19 cellular contexts compared by ENCODE assay signal in the genomic region with DNA sequence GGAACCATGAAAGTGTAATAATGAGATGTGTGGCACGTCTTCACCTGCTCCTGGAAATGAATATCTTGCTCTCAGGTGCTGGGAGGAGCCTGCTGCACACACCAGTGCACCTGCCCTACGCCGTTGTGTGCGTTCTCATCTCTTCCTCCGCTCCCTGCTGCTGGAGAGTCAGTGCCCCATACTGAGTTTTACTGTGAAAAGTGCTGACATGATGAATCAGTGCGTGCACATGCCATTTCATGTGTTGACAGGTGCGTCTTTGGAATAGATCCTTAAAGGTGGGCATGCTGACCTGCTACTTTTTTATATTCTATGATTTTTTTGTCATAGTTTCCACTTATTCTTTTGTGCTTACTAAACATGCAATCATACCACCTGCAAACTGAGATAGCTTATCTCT.
"Had no signal": no experiment of that assay in that cellular context is flagged by ENCODE, and none has a peak within 500 bp of the region (broad histone marks: within the 10 kb centered on the region; RNA-seq: fewer than 3 reads in every experiment).

No MANE protein-coding gene starts in this region.

- ATAC-seq: left ventricle myocardium superior; natural killer cell; stimulated activated memory B cell treated with anti-CD40 and anti-IgM and Interleukin-4, amounts not matched to agents 10 μg/mL and 1 μg/mL and 100 μg/mL, for 72 hours had no signal

- H3K9me3 Mint-ChIP-seq: activated naive CD4-positive, alpha-beta T cell treated with anti-CD3 and anti-CD28 coated beads, Interleukin-2, amount 10 ng/mL, durations not matched to agents 7 days and 5 days; activated T-helper 2 cell treated with anti-CD3 and anti-CD28 coated beads, Interferon-gamma antibody, Interleukin-2, Interleukin-4, amounts not matched to agents 10 μg/mL and 5 μg/mL and 100 μg/mL, durations not matched to agents 14 hours and 24 hours and 36 hours; dendritic cell treated with granulocyte-macrophage colony-stimulating factor and Interleukin-4, amounts not matched to agents 40 ng/mL and 50 ng/mL, for 4 days; natural killer cell had no signal

- DNase-seq: activated CD4-positive, alpha-beta T cell treated with anti-CD3 and anti-CD28 coated beads for 1 hour; activated CD4-positive, alpha-beta T cell treated with anti-CD3 and anti-CD28 coated beads, Interleukin-2, amount 50 U/mL, for 48 hours; activated naive CD4-positive, alpha-beta T cell treated with anti-CD3 and anti-CD28 coated beads, Interleukin-2, amount 10 ng/mL, durations not matched to agents 7 days and 5 days; activated T-cell treated with anti-CD3 and anti-CD28 coated beads, Interleukin-2, amount 50 U/mL, for 1 hour; cerebellar nuclear complex; effector memory CD4-positive, alpha-beta T cell; foreskin melanocyte; kidney glomerular epithelial cell; left ventricle myocardium superior; natural killer cell; nucleus accumbens; retina; stimulated activated CD4-positive, alpha-beta T cell treated with anti-CD3 and anti-CD28 coated beads, Interleukin-2, amount 100 ng/mL, for 48 hours had no signal

- H3K27ac Mint-ChIP-seq: activated naive CD4-positive, alpha-beta T cell treated with anti-CD3 and anti-CD28 coated beads, Interleukin-2, amount 10 ng/mL, durations not matched to agents 7 days and 5 days; activated T-helper 2 cell treated with anti-CD3 and anti-CD28 coated beads, Interferon-gamma antibody, Interleukin-2, Interleukin-4, amounts not matched to agents 10 μg/mL and 5 μg/mL and 100 μg/mL, durations not matched to agents 14 hours and 24 hours and 36 hours; dendritic cell treated with granulocyte-macrophage colony-stimulating factor and Interleukin-4, amounts not matched to agents 40 ng/mL and 50 ng/mL, for 4 days; memory B cell; natural killer cell; stimulated activated memory B cell treated with anti-CD40 and anti-IgM and Interleukin-4, amounts not matched to agents 10 μg/mL and 1 μg/mL and 100 μg/mL, for 72 hours had no signal

- H3K9me3 ChIP-seq: ascending aorta, breast epithelium had no signal

- H3K4me1 Mint-ChIP-seq: activated naive CD4-positive, alpha-beta T cell treated with anti-CD3 and anti-CD28 coated beads, Interleukin-2, amount 10 ng/mL, durations not matched to agents 7 days and 5 days; memory B cell; natural killer cell; stimulated activated memory B cell treated with anti-CD40 and anti-IgM and Interleukin-4, amounts not matched to agents 10 μg/mL and 1 μg/mL and 100 μg/mL, for 72 hours had no signal

- H3K27me3 ChIP-seq: ascending aorta, breast epithelium had no signal

- H3K27ac ChIP-seq: ascending aorta, breast epithelium had no signal

- H3K4me1 ChIP-seq: ascending aorta, breast epithelium had no signal

- H3K36me3 Mint-ChIP-seq: activated naive CD4-positive, alpha-beta T cell treated with anti-CD3 and anti-CD28 coated beads, Interleukin-2, amount 10 ng/mL, durations not matched to agents 7 days and 5 days; memory B cell; natural killer cell; stimulated activated memory B cell treated with anti-CD40 and anti-IgM and Interleukin-4, amounts not matched to agents 10 μg/mL and 1 μg/mL and 100 μg/mL, for 72 hours had no signal

- H3K36me3 ChIP-seq: ascending aorta, breast epithelium had no signal

- H3K4me3 Mint-ChIP-seq: activated naive CD4-positive, alpha-beta T cell treated with anti-CD3 and anti-CD28 coated beads, Interleukin-2, amount 10 ng/mL, durations not matched to agents 7 days and 5 days; dendritic cell treated with granulocyte-macrophage colony-stimulating factor and Interleukin-4, amounts not matched to agents 40 ng/mL and 50 ng/mL, for 4 days; memory B cell; natural killer cell; stimulated activated memory B cell treated with anti-CD40 and anti-IgM and Interleukin-4, amounts not matched to agents 10 μg/mL and 1 μg/mL and 100 μg/mL, for 72 hours had no signal

- H3K4me3 ChIP-seq: ascending aorta, breast epithelium had no signal

- H3K27me3 Mint-ChIP-seq: dendritic cell treated with granulocyte-macrophage colony-stimulating factor and Interleukin-4, amounts not matched to agents 40 ng/mL and 50 ng/mL, for 4 days; stimulated activated memory B cell treated with anti-CD40 and anti-IgM and Interleukin-4, amounts not matched to agents 10 μg/mL and 1 μg/mL and 100 μg/mL, for 72 hours had no signal
